In genomic region chr6:118768904-118769325, GRCh38 we compare ENCODE assay signal across 13 cellular contexts.
A peak's percentile ranks its signal among the peaks of the same experiment; 100 is the strongest.
DNase-seq lines count a peak whose midpoint lies in the region; ATAC-seq and TF ChIP-seq lines count a peak whose summit lies in the region.
"Had no signal": no experiment of that assay in that cellular context is flagged by ENCODE, and none has a peak within 500 bp of the region (broad histone marks: within the 10 kb centered on the region; RNA-seq: fewer than 3 reads in every experiment).

No MANE protein-coding gene starts in this region.

- peaks cover 11 to 31% (median 23%) of the 10 kb centered on the region in 4 donors for H3K4me1 Mint-ChIP-seq in CD4-positive, alpha-beta memory T cell
- peaks cover 33% of the 10 kb centered on the region for H3K4me1 Mint-ChIP-seq in activated naive CD8-positive, alpha-beta T cell (ENCODE audit: low read depth)
- H3K4me1 Mint-ChIP-seq in naive thymus-derived CD8-positive, alpha-beta T cell: peaks cover 11 to 33% (median 23%) of the 10 kb centered on the region in 4 donors

- ATAC-seq in naive thymus-derived CD8-positive, alpha-beta T cell: peak; percentile 79 to 85
- ATAC-seq in HG03571 (IDR thresholded peaks at IDR 0.05; ENCODE audit: unreplicated experiment) (no peak), GM18870 (IDR thresholded peaks at IDR 0.05; ENCODE audit: unreplicated experiment) (no peak), gastroesophageal sphincter (no peak)

- H3K4me3 Mint-ChIP-seq in CD4-positive, alpha-beta memory T cell: peak overlapping the region in 7 of 8 donors; percentile 23 to 71 (median 48)
- peak overlapping the region; percentile 63 for H3K4me3 Mint-ChIP-seq in activated naive CD8-positive, alpha-beta T cell
- H3K4me3 Mint-ChIP-seq in naive thymus-derived CD8-positive, alpha-beta T cell: peak overlapping the region in 9 of 10 donors; percentile 1 to 63 (median 36)
- H3K4me3 Mint-ChIP-seq: IgD-negative memory B cell had no signal

- peaks cover 18% of the 10 kb centered on the region for H3K4me1 ChIP-seq in CD4-positive, alpha-beta memory T cell (ENCODE audit: insufficient read depth, low read length)
- no peaks in the 10 kb centered on the region for H3K4me1 ChIP-seq in gastroesophageal sphincter

- TF ChIP-seq CTCF in LNCaP clone FGC (IDR thresholded peaks at IDR 0.05; ENCODE audit: control insufficient read depth, extremely low read depth, insufficient read depth) (no peak), gastroesophageal sphincter (IDR thresholded peaks at IDR 0.05) (no peak)

- no peaks in the 10 kb centered on the region for H3K9me3 Mint-ChIP-seq in CD4-positive, alpha-beta memory T cell
- no peaks in the 10 kb centered on the region for H3K9me3 Mint-ChIP-seq in activated naive CD8-positive, alpha-beta T cell (ENCODE audit: low read depth)
- no peaks in the 10 kb centered on the region for H3K9me3 Mint-ChIP-seq in naive thymus-derived CD8-positive, alpha-beta T cell
- H3K9me3 Mint-ChIP-seq: IgD-negative memory B cell had no signal

- no peak overlapping the region for H3K4me3 ChIP-seq in CD4-positive, alpha-beta memory T cell (ENCODE audit: low read length in 2 of 2)
- H3K4me3 ChIP-seq in LNCaP clone FGC (ENCODE audit: low read depth, low read length) (no peak overlapping the region), gastroesophageal sphincter (no peak overlapping the region)
- H3K4me3 ChIP-seq: SJSA1 had no signal

- H3K27me3 ChIP-seq in CD4-positive, alpha-beta memory T cell (ENCODE audit: insufficient read depth, low read length): no peaks in the 10 kb centered on the region
- no peaks in the 10 kb centered on the region for H3K27me3 ChIP-seq in gastroesophageal sphincter
- H3K27me3 ChIP-seq: SJSA1 had no signal

- 50 to 74% methylated on average over 3 of the region's 3 CpGs for WGBS in gastroesophageal sphincter (ENCODE audit: low coverage in 1 of 2), 2 donors

- H3K36me3 ChIP-seq in CD4-positive, alpha-beta memory T cell (ENCODE audit: insufficient read depth, low read length): no peaks in the 10 kb centered on the region
- no peaks in the 10 kb centered on the region for H3K36me3 ChIP-seq in gastroesophageal sphincter
- H3K36me3 ChIP-seq: SJSA1 had no signal

- H3K27ac ChIP-seq in CD4-positive, alpha-beta memory T cell (ENCODE audit: low read depth, low read length): peak overlapping the region; percentile 14
- no peak overlapping the region for H3K27ac ChIP-seq in gastroesophageal sphincter
- H3K27ac ChIP-seq: SJSA1 had no signal

- peak in 4 of 5 donors; percentile 21 to 31 (median 30) for DNase-seq in CD4-positive, alpha-beta memory T cell
- DNase-seq in LNCaP clone FGC (ENCODE audit: low read depth): peak; percentile 55
- DNase-seq in naive thymus-derived CD8-positive, alpha-beta T cell: peak in 5 of 10 donors; percentile 20 to 52 (median 23)
- DNase-seq in effector CD4-positive, alpha-beta T cell: no peak
- DNase-seq: DMS153, foreskin melanocyte, nucleus accumbens had no signal

- no peak for TF ChIP-seq EP300 in gastroesophageal sphincter (IDR thresholded peaks at IDR 0.05)

- peak overlapping the region; percentile 74 to 89 (median 81) for H3K27ac Mint-ChIP-seq in CD4-positive, alpha-beta memory T cell
- peak overlapping the region; percentile 88 for H3K27ac Mint-ChIP-seq in activated naive CD8-positive, alpha-beta T cell
- H3K27ac Mint-ChIP-seq in naive thymus-derived CD8-positive, alpha-beta T cell: peak overlapping the region; percentile 30 to 94 (median 74)

- CTCF ChIA-PET in CD4-positive, alpha-beta memory T cell (lab: Charles Lee; ENCODE audit: partially characterized antibody): interaction anchor here (1.0 to 3.2 kb wide), 12 partner anchors 8 to 214 kb away, joined by 3 to 14 read pairs (median 6); no protein-coding TSS in a partner anchor

- H3K36me3 Mint-ChIP-seq in CD4-positive, alpha-beta memory T cell: no peaks in the 10 kb centered on the region
- no peaks in the 10 kb centered on the region for H3K36me3 Mint-ChIP-seq in activated naive CD8-positive, alpha-beta T cell
- no peaks in the 10 kb centered on the region for H3K36me3 Mint-ChIP-seq in naive thymus-derived CD8-positive, alpha-beta T cell
- H3K36me3 Mint-ChIP-seq: IgD-negative memory B cell had no signal

- no peaks in the 10 kb centered on the region for H3K9me3 ChIP-seq in CD4-positive, alpha-beta memory T cell (ENCODE audit: control insufficient read depth in 1 of 2, low read length in 2 of 2)
- no peaks in the 10 kb centered on the region for H3K9me3 ChIP-seq in gastroesophageal sphincter
- H3K9me3 ChIP-seq: SJSA1 had no signal

- intact Hi-C loops in CD4-positive, alpha-beta memory T cell (cut with micrococcal nuclease): loop anchor here (5.0 kb wide), 1 partner anchor 33 kb away; no protein-coding TSS in a partner anchor

- H3K27me3 Mint-ChIP-seq in CD4-positive, alpha-beta memory T cell: no peaks in the 10 kb centered on the region
- H3K27me3 Mint-ChIP-seq in activated naive CD8-positive, alpha-beta T cell: no peaks in the 10 kb centered on the region
- H3K27me3 Mint-ChIP-seq in naive thymus-derived CD8-positive, alpha-beta T cell: no peaks in the 10 kb centered on the region

- POLR2A ChIA-PET in CD4-positive, alpha-beta memory T cell (lab: Charles Lee; ENCODE audit: partially characterized antibody): interaction anchor here (1.0 to 1.7 kb wide), 7 partner anchors 18 to 129 kb away, joined by 3 to 7 read pairs (median 4); partner anchors contain the start of gene CEP85L
- POLR2A ChIA-PET in naive thymus-derived CD8-positive, alpha-beta T cell (lab: Charles Lee): interaction anchor here (1.1 to 1.9 kb wide), 5 partner anchors 14 to 118 kb away, joined by 3 to 12 read pairs (median 4); partner anchors contain the start of gene CEP85L

- no peak for TF ChIP-seq POLR2A in gastroesophageal sphincter (IDR thresholded peaks at IDR 0.05)

Comparison
In these comparisons a context has a peak if more than half of its experiments do, and no peak if none do; other contexts are left out.
1. ATAC-seq: peak in naive thymus-derived CD8-positive, alpha-beta T cell (2 of 2); none in HG03571 (single experiment), GM18870 (single experiment) and gastroesophageal sphincter (single experiment).
2. Peak in every context shown above with its lines, with median percentiles within 50 percentile points of each other: H3K27ac Mint-ChIP-seq and H3K4me3 Mint-ChIP-seq.